In genomic region chrX:30735839-30736238, GRCh38 we compare ENCODE assay signal across 8 cellular contexts.
A peak's percentile ranks its signal among the peaks of the same experiment; 100 is the strongest.
DNase-seq lines count a peak whose midpoint lies in the region; ATAC-seq and TF ChIP-seq lines count a peak whose summit lies in the region.

No MANE protein-coding gene starts in this region.

- DNase-seq in Caki2 (ENCODE audit: low read depth): peak; percentile 12
- DNase-seq in activated CD8-positive, alpha-beta memory T cell treated with anti-CD3 and anti-CD28 coated beads, Interleukin-2, amount 50 U/mL, for 48 hours: peak; percentile 84
- DNase-seq in fibroblast of lung (ENCODE audit: low read depth in 2 of 2): peak; percentile 22 to 60
- DNase-seq in osteoblast (ENCODE audit: insufficient read length, low spot score, missing footprints): peak; percentile 49
- DNase-seq in cortex of kidney (lab: John Stamatoyannopoulos, UW): no peak

- peak overlapping the region; percentile 68 for H3K4me2 ChIP-seq in OCI-LY3 (ENCODE audit: low read length)
- no peak overlapping the region for H3K4me2 ChIP-seq in fibroblast of lung (ENCODE audit: extremely low read depth, insufficient read depth, low read length)
- no peak overlapping the region for H3K4me2 ChIP-seq in osteoblast (ENCODE audit: insufficient read depth, low read length)

- ATAC-seq in GM19351 (IDR thresholded peaks at IDR 0.05; ENCODE audit: unreplicated experiment): peak; percentile 94
- peak; percentile 97 for ATAC-seq in HG03457 (IDR thresholded peaks at IDR 0.05; ENCODE audit: unreplicated experiment)

- H3K79me2 ChIP-seq in OCI-LY3 (ENCODE audit: low read length) (no peaks in the 10 kb centered on the region), fibroblast of lung (ENCODE audit: control insufficient read depth, insufficient read depth, low read length) (no peaks in the 10 kb centered on the region), osteoblast (ENCODE audit: insufficient read depth, low read length) (no peaks in the 10 kb centered on the region)

- 0 out of 2 replicates have a peak overlapping the region, but pooled peaks have one; percentile 42 for H3K4me3 ChIP-seq in OCI-LY3 (ENCODE audit: low read length)
- no peak overlapping the region for H3K4me3 ChIP-seq in fibroblast of lung (replicated peaks in 1 of 4; ENCODE audit: control extremely low read depth in 1 of 4, insufficient read depth in 1 of 4, low read depth in 3 of 4, low read length in 4 of 4)
- H3K4me3 ChIP-seq in osteoblast (ENCODE audit: insufficient read depth, low read length): no peak overlapping the region

- H3K9ac ChIP-seq in OCI-LY3 (ENCODE audit: low read length) (0 out of 2 replicates have a peak overlapping the region, but pooled peaks have one; percentile 22), fibroblast of lung (ENCODE audit: insufficient read depth, low read length) (no peak overlapping the region)

- H3K9me3 ChIP-seq in OCI-LY3 (ENCODE audit: insufficient read depth, low read length): no peaks in the 10 kb centered on the region
- no peaks in the 10 kb centered on the region for H3K9me3 ChIP-seq in fibroblast of lung (ENCODE audit: control insufficient read depth, insufficient read depth, low read depth, low read length)
- no peaks in the 10 kb centered on the region for H3K9me3 ChIP-seq in osteoblast (ENCODE audit: low read depth, low read length)

- in situ Hi-C loops in Caki2 (cut with HindIII; ENCODE audit: low pct_unique_long_range_greater_than_20kb, low sequenced_read_pairs): no loop called here

- H4K20me1 ChIP-seq in OCI-LY3 (ENCODE audit: insufficient read depth, low read length) (no peaks in the 10 kb centered on the region), fibroblast of lung (ENCODE audit: control insufficient read depth, extremely low read depth, insufficient read depth, low read length) (no peaks in the 10 kb centered on the region), osteoblast (ENCODE audit: insufficient read depth, low read length) (no peaks in the 10 kb centered on the region)

- H3K27me3 ChIP-seq in OCI-LY3 (ENCODE audit: low read depth, low read length): no peaks in the 10 kb centered on the region
- no peaks in the 10 kb centered on the region for H3K27me3 ChIP-seq in fibroblast of lung (ENCODE audit: control insufficient read depth, insufficient read depth, low read length)
- no peaks in the 10 kb centered on the region for H3K27me3 ChIP-seq in osteoblast (ENCODE audit: insufficient read depth, low read length)

- TF ChIP-seq CTCF in OCI-LY3 (IDR thresholded peaks at IDR 0.05; ENCODE audit: low read depth, low read length): peak; percentile 87
- TF ChIP-seq CTCF in fibroblast of lung (conservative IDR thresholded peaks at IDR 0.05 in 1 of 2, IDR thresholded peaks at IDR 0.05 in 1 of 2; ENCODE audit: low read depth in 1 of 2, low read length in 2 of 2): peak; percentile 63 to 68
- TF ChIP-seq CTCF in osteoblast (IDR thresholded peaks at IDR 0.05; ENCODE audit: extremely low read depth, low read depth, low read length): peak; percentile 71

- no peaks in the 10 kb centered on the region for H3K36me3 ChIP-seq in OCI-LY3 (replicated peaks; ENCODE audit: low read depth, low read length)
- H3K36me3 ChIP-seq in fibroblast of lung (ENCODE audit: control insufficient read depth, insufficient read depth, low read length): no peaks in the 10 kb centered on the region
- H3K36me3 ChIP-seq in osteoblast (ENCODE audit: insufficient read depth, low read length): no peaks in the 10 kb centered on the region

- no peak overlapping the region for H2AFZ ChIP-seq in OCI-LY3 (ENCODE audit: low read depth, low read length)
- H2AFZ ChIP-seq in fibroblast of lung (ENCODE audit: low read length): no peak overlapping the region
- H2AFZ ChIP-seq in osteoblast (ENCODE audit: low read length): no peak overlapping the region

- H3K4me1 ChIP-seq in OCI-LY3 (ENCODE audit: low read length) (peaks cover 15% of the 10 kb centered on the region), fibroblast of lung (ENCODE audit: control insufficient read depth, extremely low read depth, insufficient read depth, low read length) (no peaks in the 10 kb centered on the region), osteoblast (ENCODE audit: insufficient read depth, low read length) (no peaks in the 10 kb centered on the region)

- H3K27ac ChIP-seq in OCI-LY3 (ENCODE audit: low read length) (no peak overlapping the region), fibroblast of lung (ENCODE audit: insufficient read depth, low read length) (no peak overlapping the region), osteoblast (ENCODE audit: low read depth, low read length) (no peak overlapping the region)
